18 cellular contexts compared by ENCODE assay signal in genomic region chr6:22295145-22295544, GRCh38. TPM values are rescaled to one million over a fixed set of nuclear protein-coding genes. Genes with fewer than 3 reads are reported as not detected.
DNase-seq lines count a peak whose midpoint lies in the region; ATAC-seq and TF ChIP-seq lines count a peak whose summit lies in the region.
"Had no signal": no experiment of that assay in that cellular context is flagged by ENCODE, and none has a peak within 500 bp of the region (broad histone marks: within the 10 kb centered on the region; RNA-seq: fewer than 3 reads in every experiment).

No MANE protein-coding gene starts in this region.

- no peak overlapping the region for H2AFZ ChIP-seq in OCI-LY1 (ENCODE audit: low read length)

- H3K79me2 ChIP-seq in OCI-LY1 (ENCODE audit: insufficient read depth, low read length) = no peaks in the 10 kb centered on the region

- no peak for TF ChIP-seq CTCF in OCI-LY1 (IDR thresholded peaks at IDR 0.05; ENCODE audit: low read length)

- no peak overlapping the region for H3K27ac Mint-ChIP-seq in activated T-helper 1 cell treated with anti-CD3 and anti-CD28 coated beads, Interleukin-12 subunit alpha, Interleukin-12 subunit beta, Interleukin-2, Interleukin-4 antibody, amounts not matched to agents 30 ng/mL and 10 ng/mL and 1 ng/mL, durations not matched to agents 14 hours and 24 hours and 36 hours
- H3K27ac Mint-ChIP-seq: CD4-positive, alpha-beta memory T cell had no signal

- H3K4me2 ChIP-seq in OCI-LY1 (ENCODE audit: low read length) = peak overlapping the region; percentile 21; the same call in 1 of the 2 replicates

- H3K27me3 ChIP-seq in OCI-LY1 (ENCODE audit: insufficient read depth, low read length) = no peaks in the 10 kb centered on the region
- H3K27me3 ChIP-seq: BE2C, SJSA1 had no signal

- no peak overlapping the region for H3K4me3 ChIP-seq in OCI-LY1 (ENCODE audit: low read depth, low read length, poor library complexity, severe bottlenecking)
- H3K4me3 ChIP-seq: SJSA1 had no signal

- H3K27ac ChIP-seq in OCI-LY1 (ENCODE audit: low read depth, low read length, poor library complexity, severe bottlenecking) = peak overlapping the region; percentile 53
- H3K27ac ChIP-seq: HL-60, SJSA1 had no signal

- H3K36me3 Mint-ChIP-seq in activated T-helper 1 cell treated with anti-CD3 and anti-CD28 coated beads, Interleukin-12 subunit alpha, Interleukin-12 subunit beta, Interleukin-2, Interleukin-4 antibody, amounts not matched to agents 30 ng/mL and 10 ng/mL and 1 ng/mL, durations not matched to agents 14 hours and 24 hours and 36 hours (ENCODE audit: low read depth) = no peaks in the 10 kb centered on the region
- H3K36me3 Mint-ChIP-seq: CD4-positive, alpha-beta memory T cell had no signal

- peaks cover 47% of the 10 kb centered on the region for H3K4me1 ChIP-seq in OCI-LY1 (ENCODE audit: insufficient read depth, low read length, severe bottlenecking)
- H3K4me1 ChIP-seq: BE2C had no signal

- ATAC-seq in HG03432 (IDR thresholded peaks at IDR 0.05; ENCODE audit: unreplicated experiment) (no peak), GM21447 (IDR thresholded peaks at IDR 0.05; ENCODE audit: unreplicated experiment) (no peak)

- peak; percentile 17 for DNase-seq in NCI-H1092 (lab: John Stamatoyannopoulos, UW)
- DNase-seq in NCI-H1417 treated with DMSO at 0.1 percent for 48 hours (lab: John Stamatoyannopoulos, UW) = peak; percentile 53
- peak; percentile 79 to 92 for DNase-seq in NCI-H524 (lab: John Stamatoyannopoulos, UW)
- no peak for DNase-seq in activated T-helper 1 cell treated with anti-CD3 and anti-CD28 coated beads, Interleukin-12 subunit alpha, Interleukin-12 subunit beta, Interleukin-2, Interleukin-4 antibody, amounts not matched to agents 30 ng/mL and 10 ng/mL and 1 ng/mL, durations not matched to agents 14 hours and 24 hours and 36 hours (ENCODE audit: low spot score)
- no peak for DNase-seq in activated CD4-positive, alpha-beta T cell treated with anti-CD3 and anti-CD28 coated beads for 48 hours
- DNase-seq: BE2C; CD4-positive, alpha-beta memory T cell; GOT3; NCI-H774; OCI-M1; RPMI8226; T-helper 9 cell had no signal

- peaks cover 7% of the 10 kb centered on the region; the same call in 1 of the 2 replicates for H3K36me3 ChIP-seq in OCI-LY1 (ENCODE audit: insufficient read depth, low read length)
- H3K36me3 ChIP-seq: BE2C, SJSA1 had no signal

- H3F3A ChIP-seq in OCI-LY1 (ENCODE audit: insufficient read depth, low read length) = no peaks in the 10 kb centered on the region

- H3K9me3 ChIP-seq in OCI-LY1 (ENCODE audit: low read length) = no peaks in the 10 kb centered on the region
- H3K9me3 ChIP-seq: BE2C, SJSA1 had no signal

- no peak overlapping the region for H3K4me3 Mint-ChIP-seq in activated T-helper 1 cell treated with anti-CD3 and anti-CD28 coated beads, Interleukin-12 subunit alpha, Interleukin-12 subunit beta, Interleukin-2, Interleukin-4 antibody, amounts not matched to agents 30 ng/mL and 10 ng/mL and 1 ng/mL, durations not matched to agents 14 hours and 24 hours and 36 hours
- H3K4me3 Mint-ChIP-seq: CD4-positive, alpha-beta memory T cell had no signal

- intact Hi-C loops in activated T-helper 1 cell treated with anti-CD3 and anti-CD28 coated beads, Interleukin-12 subunit alpha, Interleukin-12 subunit beta, Interleukin-2, Interleukin-4 antibody, amounts not matched to agents 30 ng/mL and 10 ng/mL and 1 ng/mL, durations not matched to agents 14 hours and 24 hours and 36 hours (cut with micrococcal nuclease) = no loop called here

- no peaks in the 10 kb centered on the region for H3K27me3 Mint-ChIP-seq in activated T-helper 1 cell treated with anti-CD3 and anti-CD28 coated beads, Interleukin-12 subunit alpha, Interleukin-12 subunit beta, Interleukin-2, Interleukin-4 antibody, amounts not matched to agents 30 ng/mL and 10 ng/mL and 1 ng/mL, durations not matched to agents 14 hours and 24 hours and 36 hours (ENCODE audit: insufficient read depth)
- H3K27me3 Mint-ChIP-seq: CD4-positive, alpha-beta memory T cell had no signal

- H3K9me3 Mint-ChIP-seq in activated T-helper 1 cell treated with anti-CD3 and anti-CD28 coated beads, Interleukin-12 subunit alpha, Interleukin-12 subunit beta, Interleukin-2, Interleukin-4 antibody, amounts not matched to agents 30 ng/mL and 10 ng/mL and 1 ng/mL, durations not matched to agents 14 hours and 24 hours and 36 hours = no peaks in the 10 kb centered on the region

- peak overlapping the region; percentile 16 for H3K9ac ChIP-seq in OCI-LY1 (ENCODE audit: low read length)

- H3K9me2 ChIP-seq in OCI-LY1 (ENCODE audit: low read depth, low read length) = no peaks in the 10 kb centered on the region

- no peaks in the 10 kb centered on the region for H4K20me1 ChIP-seq in OCI-LY1 (ENCODE audit: insufficient read depth, low read length)

- no peaks in the 10 kb centered on the region for H3K4me1 Mint-ChIP-seq in activated T-helper 1 cell treated with anti-CD3 and anti-CD28 coated beads, Interleukin-12 subunit alpha, Interleukin-12 subunit beta, Interleukin-2, Interleukin-4 antibody, amounts not matched to agents 30 ng/mL and 10 ng/mL and 1 ng/mL, durations not matched to agents 14 hours and 24 hours and 36 hours (ENCODE audit: low read depth)
- H3K4me1 Mint-ChIP-seq: CD4-positive, alpha-beta memory T cell had no signal

RNA-seq across cellular contexts. Expression of gene PRL, which starts 1.7 kb away (rescaled TPM):
- total RNA-seq in activated T-helper 1 cell treated with anti-CD3 and anti-CD28 coated beads, Interleukin-12 subunit alpha, Interleukin-12 subunit beta, Interleukin-2, Interleukin-4 antibody, amounts not matched to agents 30 ng/mL and 10 ng/mL and 1 ng/mL, durations not matched to agents 14 hours and 24 hours and 36 hours = not detected in 2 replicates
- total RNA-seq: CD4-positive, alpha-beta memory T cell; Daoy; SJSA1 had no signal

Comparison
In these comparisons a context has a peak if more than half of its experiments do, and no peak if none do; other contexts are left out.
1. DNase-seq: peak in NCI-H1092 (single experiment), NCI-H1417 treated with DMSO at 0.1 percent for 48 hours (single experiment) and NCI-H524 (2 of 2); none in activated T-helper 1 cell treated with anti-CD3 and anti-CD28 coated beads, Interleukin-12 subunit alpha, Interleukin-12 subunit beta, Interleukin-2, Interleukin-4 antibody, amounts not matched to agents 30 ng/mL and 10 ng/mL and 1 ng/mL, durations not matched to agents 14 hours and 24 hours and 36 hours (single experiment) and activated CD4-positive, alpha-beta T cell treated with anti-CD3 and anti-CD28 coated beads for 48 hours (single experiment).